Comparison of ENCODE assay signal across 9 cellular contexts in the genomic region with DNA sequence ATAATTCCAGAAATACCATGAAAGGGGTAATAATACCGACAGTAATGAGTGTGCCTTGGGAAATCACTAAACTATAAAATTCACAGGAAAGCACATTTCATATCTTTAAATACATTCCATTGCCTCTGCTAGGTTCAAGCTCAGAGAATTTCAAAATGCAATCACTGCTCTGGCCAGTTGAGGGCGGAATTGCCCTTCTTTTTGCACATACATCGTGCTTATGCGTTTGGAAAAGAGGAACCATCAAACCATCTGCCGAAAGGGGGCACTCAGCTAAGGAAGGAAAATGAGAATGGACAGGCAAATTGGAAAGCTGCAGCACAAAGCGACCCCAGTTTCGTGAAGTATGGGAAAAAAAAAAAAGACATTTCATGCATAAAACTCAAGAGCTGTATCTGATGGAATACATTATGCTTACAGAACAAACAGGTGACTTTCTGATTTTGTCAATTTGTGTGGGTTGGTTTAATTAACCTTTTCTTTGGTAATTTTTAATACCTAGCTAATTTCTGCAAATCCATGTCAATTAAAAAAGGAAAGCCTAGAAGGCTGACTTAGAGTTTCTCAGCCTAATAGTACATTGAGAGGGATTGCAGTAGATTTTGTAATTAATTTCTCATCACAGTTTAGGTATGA.
A peak's percentile ranks its signal among the peaks of the same experiment; 100 is the strongest.
DNase-seq lines count a peak whose midpoint lies in the region; ATAC-seq and TF ChIP-seq lines count a peak whose summit lies in the region.
"Had no signal": no experiment of that assay in that cellular context is flagged by ENCODE, and none has a peak within 500 bp of the region (broad histone marks: within the 10 kb centered on the region; RNA-seq: fewer than 3 reads in every experiment).

No MANE protein-coding gene starts in this region.

- H3K4me1 Mint-ChIP-seq in activated CD4-positive, alpha-beta memory T cell treated with anti-CD3 and anti-CD28 coated beads, Interleukin-2, amount 10 ng/mL, durations not matched to agents 7 days and 5 days, result no peaks in the 10 kb centered on the region
- H3K4me1 Mint-ChIP-seq: central memory CD8-positive, alpha-beta T cell had no signal

- DNase-seq in EL (peak; percentile 72), NCI-H510A (lab: John Stamatoyannopoulos, UW) (peak; percentile 16), foreskin fibroblast (peak; percentile 60 to 88), omental fat pad (ENCODE audit: low spot score) (no peak)
- peak; percentile 53 for DNase-seq in activated CD4-positive, alpha-beta memory T cell treated with anti-CD3 and anti-CD28 coated beads, Interleukin-2, amount 10 ng/mL, durations not matched to agents 7 days and 5 days
- DNase-seq in central memory CD4-positive, alpha-beta T cell, result no peak

- no peaks in the 10 kb centered on the region for H3K27me3 Mint-ChIP-seq in activated CD4-positive, alpha-beta memory T cell treated with anti-CD3 and anti-CD28 coated beads, Interleukin-2, amount 10 ng/mL, durations not matched to agents 7 days and 5 days
- H3K27me3 Mint-ChIP-seq: central memory CD8-positive, alpha-beta T cell had no signal

- H3K36me3 Mint-ChIP-seq in activated CD4-positive, alpha-beta memory T cell treated with anti-CD3 and anti-CD28 coated beads, Interleukin-2, amount 10 ng/mL, durations not matched to agents 7 days and 5 days (ENCODE audit: low read depth), result no peaks in the 10 kb centered on the region

- POLR2A ChIA-PET in activated CD4-positive, alpha-beta memory T cell treated with anti-CD3 and anti-CD28 coated beads, Interleukin-2, amount 10 ng/mL, durations not matched to agents 7 days and 5 days (lab: Charles Lee), result no interaction called here

- H3K9me3 Mint-ChIP-seq in activated CD4-positive, alpha-beta memory T cell treated with anti-CD3 and anti-CD28 coated beads, Interleukin-2, amount 10 ng/mL, durations not matched to agents 7 days and 5 days, result no peaks in the 10 kb centered on the region

- peak; percentile 100 for ATAC-seq in GM21390 (IDR thresholded peaks at IDR 0.05; ENCODE audit: unreplicated experiment)
- ATAC-seq in HG03565 (IDR thresholded peaks at IDR 0.05; ENCODE audit: unreplicated experiment), result peak; percentile 99
- ATAC-seq in omental fat pad (ENCODE audit: low FRiP score), result peak; percentile 73

- peak; percentile 99 for TF ChIP-seq CTCF in foreskin fibroblast (IDR thresholded peaks at IDR 0.05; ENCODE audit: low read depth, low read length)
- peak in 2 of 3 donors; percentile 7 to 32 for TF ChIP-seq CTCF in omental fat pad (IDR thresholded peaks at IDR 0.05)

- no peak overlapping the region for H3K4me3 ChIP-seq in foreskin fibroblast (ENCODE audit: low read depth in 1 of 2, low read length in 2 of 2)

- CTCF ChIA-PET in activated CD4-positive, alpha-beta memory T cell treated with anti-CD3 and anti-CD28 coated beads, Interleukin-2, amount 10 ng/mL, durations not matched to agents 7 days and 5 days (lab: Charles Lee), result interaction anchor here (0.6 to 1.4 kb wide), 12 partner anchors 11 to 1227 kb away, joined by 3 to 7 read pairs (median 4); no protein-coding TSS in a partner anchor

- no peak overlapping the region for H3K4me3 Mint-ChIP-seq in activated CD4-positive, alpha-beta memory T cell treated with anti-CD3 and anti-CD28 coated beads, Interleukin-2, amount 10 ng/mL, durations not matched to agents 7 days and 5 days
- H3K4me3 Mint-ChIP-seq: central memory CD8-positive, alpha-beta T cell had no signal

- no peak overlapping the region for H3K27ac Mint-ChIP-seq in activated CD4-positive, alpha-beta memory T cell treated with anti-CD3 and anti-CD28 coated beads, Interleukin-2, amount 10 ng/mL, durations not matched to agents 7 days and 5 days

Comparison
In these comparisons a context has a peak if more than half of its experiments do, and no peak if none do; other contexts are left out.
1. DNase-seq: peak in EL (single experiment), NCI-H510A (single experiment), activated CD4-positive, alpha-beta memory T cell treated with anti-CD3 and anti-CD28 coated beads, Interleukin-2, amount 10 ng/mL, durations not matched to agents 7 days and 5 days (single experiment) and foreskin fibroblast (2 of 2); none in omental fat pad (single experiment) and central memory CD4-positive, alpha-beta T cell (single experiment).
2. Peak in every context shown above with its lines, with median percentiles within 50 percentile points of each other: ATAC-seq.